Comparison of ENCODE assay signal across 8 cellular contexts in the genomic region with DNA sequence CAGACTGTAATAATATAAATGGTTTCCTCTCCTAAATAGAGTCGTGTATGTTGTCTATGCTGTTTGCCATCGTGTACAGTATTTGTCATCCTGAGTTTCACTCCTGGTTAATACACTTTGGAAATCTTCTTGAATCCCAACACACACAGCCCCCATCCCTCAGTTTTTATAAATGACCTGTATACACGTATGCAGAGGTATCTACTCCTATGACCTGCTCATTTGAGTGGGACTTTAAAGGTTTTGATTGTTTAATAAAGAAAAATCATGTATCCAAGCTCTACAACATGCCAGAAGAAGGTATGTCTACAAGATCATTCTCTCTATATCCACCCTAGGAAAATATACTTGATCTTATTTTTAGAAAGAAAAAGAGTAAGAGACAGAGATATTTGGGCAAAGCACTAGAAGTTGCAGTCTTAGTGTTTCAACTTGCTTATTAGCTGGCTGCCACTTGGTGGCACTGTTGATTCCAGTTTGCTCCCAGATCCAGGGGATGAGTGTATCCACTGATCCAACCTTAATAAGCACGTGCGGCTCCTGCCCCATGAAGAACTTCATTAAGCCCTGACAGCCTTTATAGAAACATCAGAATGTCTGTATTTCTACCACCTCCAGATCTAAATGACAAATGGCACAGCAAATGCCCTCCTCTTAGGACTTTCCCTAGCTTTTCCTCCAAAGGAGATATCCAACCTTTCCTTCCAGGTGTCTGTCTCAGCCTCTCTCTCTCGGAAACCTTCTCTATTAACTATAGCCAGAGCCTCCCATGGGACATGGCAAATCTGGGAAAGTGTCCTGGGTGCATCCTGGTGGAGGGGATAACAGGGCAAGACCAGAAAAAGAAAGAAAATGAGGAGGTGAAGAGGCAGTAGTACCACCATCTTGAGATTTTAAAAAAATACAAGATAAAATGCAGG.
DNase-seq lines count a peak whose midpoint lies in the region; ATAC-seq, FAIRE-seq and TF ChIP-seq lines count a peak whose summit lies in the region.

No MANE protein-coding gene starts in this region.

- H3K27ac Mint-ChIP-seq in type B pancreatic cell, result no peak overlapping the region

- H3K9me3 ChIP-seq in right lobe of liver, result no peaks in the 10 kb centered on the region

- TF ChIP-seq CTCF in D721Med (IDR thresholded peaks at IDR 0.05; ENCODE audit: insufficient read depth, missing control alignments), result peak; percentile 78
- TF ChIP-seq CTCF in GM20000 (IDR thresholded peaks at IDR 0.05; ENCODE audit: extremely low read depth, missing control alignments), result peak; percentile 64
- TF ChIP-seq CTCF in dorsolateral prefrontal cortex (IDR thresholded peaks at IDR 0.05 in 54 of 56, conservative IDR thresholded peaks at IDR 0.05 in 2 of 56; ENCODE audit: low read depth in 1 of 56, partially characterized antibody in 56 of 56), result peak; percentile 61 to 90 (median 77)
- TF ChIP-seq CTCF in right lobe of liver (IDR thresholded peaks at IDR 0.05), result peak; percentile 69 to 81 (median 76)
- peak; percentile 91 for TF ChIP-seq CTCF in type B pancreatic cell (conservative IDR thresholded peaks at IDR 0.05)

- FAIRE-seq in D721Med (lab: Jason Lieb, UNC), result no peak

- ATAC-seq in right lobe of liver (peak; percentile 94 to 97 (median 95)), HG03457 (IDR thresholded peaks at IDR 0.05; ENCODE audit: unreplicated experiment) (no peak)

- H3K36me3 Mint-ChIP-seq in type B pancreatic cell, result no peaks in the 10 kb centered on the region

- intact Hi-C loops in dorsolateral prefrontal cortex (cut with DNase I) (loop anchor here in 1 of 2 donors (10.0 kb wide), 1 partner anchor 186 kb away; no protein-coding TSS in a partner anchor), right lobe of liver (cut with DNase I) (loop anchor here (5.0 to 10.0 kb wide), 2 partner anchors 186 to 194 kb away; no protein-coding TSS in a partner anchor)

- H3K27me3 ChIP-seq in dorsolateral prefrontal cortex, result no peaks in the 10 kb centered on the region
- no peaks in the 10 kb centered on the region for H3K27me3 ChIP-seq in right lobe of liver

- peak overlapping the region in 2 of 59 donors; percentile 14 to 24 for H3K27ac ChIP-seq in dorsolateral prefrontal cortex
- no peak overlapping the region for H3K27ac ChIP-seq in right lobe of liver

- H3K4me1 ChIP-seq in right lobe of liver, result no peaks in the 10 kb centered on the region

- no peaks in the 10 kb centered on the region for H3K36me3 ChIP-seq in right lobe of liver

- no peaks in the 10 kb centered on the region for H3K9me3 Mint-ChIP-seq in type B pancreatic cell

- TF ChIP-seq POLR2A in right lobe of liver (IDR thresholded peaks at IDR 0.05), result no peak

- peaks cover 9% of the 10 kb centered on the region for H3K4me1 Mint-ChIP-seq in type B pancreatic cell (ENCODE audit: unreplicated experiment)

- H3K27me3 Mint-ChIP-seq in type B pancreatic cell, result peaks cover 2% of the 10 kb centered on the region

- no peak overlapping the region for H3K4me3 Mint-ChIP-seq in type B pancreatic cell

- no peak for DNase-seq in D721Med (ENCODE audit: insufficient read length, low spot score)
- DNase-seq in GM20000 (ENCODE audit: low spot score), result peak; percentile 24
- DNase-seq in LHCN-M2 (ENCODE audit: low read depth), result peak; percentile 52
- peak; percentile 65 for DNase-seq in RPMI7951 (ENCODE audit: low read depth)
- peak in 9 of 10 donors; percentile 24 to 75 (median 58) for DNase-seq in dorsolateral prefrontal cortex
- peak in 2 of 3 donors; percentile 43 to 69 for DNase-seq in right lobe of liver
- no peak for DNase-seq in type B pancreatic cell (ENCODE audit: extremely low spot score, unreplicated experiment)

- 26% methylated on average over 6 of the region's 6 CpGs for WGBS in right lobe of liver (ENCODE audit: insufficient coverage, low coverage, low lambda C conversion rate, missing lambda C conversion rate)

- no peak overlapping the region for H3K4me3 ChIP-seq in dorsolateral prefrontal cortex
- no peak overlapping the region for H3K4me3 ChIP-seq in right lobe of liver

Comparison
In these comparisons a context has a peak if more than half of its experiments do, and no peak if none do; other contexts are left out.
1. DNase-seq: peak in GM20000 (single experiment), LHCN-M2 (single experiment), RPMI7951 (single experiment), dorsolateral prefrontal cortex (9 of 10) and right lobe of liver (2 of 3); none in D721Med (single experiment) and type B pancreatic cell (single experiment).
2. Peak in every context shown above with its lines, with median percentiles within 50 percentile points of each other: CTCF ChIP-seq.